1 cellular context compared by ENCODE assay signal in genomic region chr14:49880267-49881064, GRCh38.
TF ChIP-seq lines count a peak whose summit lies in the region.

No MANE protein-coding gene starts in this region.

TF ChIP-seq in HEK293, 187 proteins besides CTCF, POLR2A, EP300 and RAD21 (continued from another document and continues in another):
- peak; percentile 99 for TF ChIP-seq PRDM6 (tag by site-specific recombination; IDR thresholded peaks at IDR 0.05)
- peak; percentile 91 for TF ChIP-seq PRDM4 (tag by site-specific recombination; IDR thresholded peaks at IDR 0.05)
- peak; percentile 56; the same call in 1 of the 2 replicates for TF ChIP-seq TSHZ1 (tag by site-specific recombination; IDR thresholded peaks at IDR 0.05; ENCODE audit: borderline replicate concordance)
- TF ChIP-seq ZNF510 (tag by site-specific recombination; IDR thresholded peaks at IDR 0.05; ENCODE audit: insufficient replicate concordance) = peak; percentile 2
- peak; percentile 40; the same call in 1 of the 2 replicates for TF ChIP-seq ZNF366 (tag by site-specific recombination; conservative IDR thresholded peaks at IDR 0.05)
- TF ChIP-seq ZBTB17 (tag by site-specific recombination; IDR thresholded peaks at IDR 0.05) = 0 out of 2 replicates have a peak, but pooled peaks have one; percentile 24
- TF ChIP-seq ZNF843 (tag by site-specific recombination; IDR thresholded peaks at IDR 0.05) = peak; percentile 96
- no peak for TF ChIP-seq ZNF555 (tag by site-specific recombination; conservative IDR thresholded peaks at IDR 0.05)
- 0 out of 2 replicates have a peak, but pooled peaks have one; percentile 28 for TF ChIP-seq KLF8 (tag by site-specific recombination; IDR thresholded peaks at IDR 0.05)
- peak; percentile 65; the same call in 1 of the 2 replicates for TF ChIP-seq KLF7 (tag by site-specific recombination; IDR thresholded peaks at IDR 0.05; ENCODE audit: borderline replicate concordance)
- peak; percentile 97 for TF ChIP-seq SP7 (tag by site-specific recombination; IDR thresholded peaks at IDR 0.05)
- no peak for TF ChIP-seq ZBTB8A (tag by site-specific recombination; IDR thresholded peaks at IDR 0.05)
- TF ChIP-seq ZXDB (tag by site-specific recombination; IDR thresholded peaks at IDR 0.05) = peak; percentile 69
- TF ChIP-seq FEZF1 (tag by site-specific recombination; IDR thresholded peaks at IDR 0.05) = peak; percentile 87
- TF ChIP-seq ZFHX2 (tag by site-specific recombination; conservative IDR thresholded peaks at IDR 0.05) = no peak
- 0 out of 2 replicates have a peak, but pooled peaks have one; percentile 35 for TF ChIP-seq ZNF335 (tag by site-specific recombination; conservative IDR thresholded peaks at IDR 0.05)
- no peak for TF ChIP-seq ZFP37 (tag by site-specific recombination; IDR thresholded peaks at IDR 0.05)
- TF ChIP-seq MZF1 (tag by site-specific recombination; IDR thresholded peaks at IDR 0.05; ENCODE audit: borderline replicate concordance) = peak; percentile 64; the same call in 1 of the 2 replicates
- TF ChIP-seq BCL11A (tag by site-specific recombination; IDR thresholded peaks at IDR 0.05; ENCODE audit: low read depth) = peak; percentile 66; the same call in 1 of the 2 replicates
- 0 out of 2 replicates have a peak, but pooled peaks have one; percentile 40 for TF ChIP-seq TRIM28 (IDR thresholded peaks at IDR 0.05; ENCODE audit: borderline replicate concordance, low read length)
- TF ChIP-seq GLI2 (tag by site-specific recombination; IDR thresholded peaks at IDR 0.05; ENCODE audit: borderline replicate concordance, low read depth) = peak; percentile 85
- 0 out of 2 replicates have a peak, but pooled peaks have one; percentile 29 for TF ChIP-seq ZNF121 (tag by site-specific recombination; IDR thresholded peaks at IDR 0.05)
- TF ChIP-seq OVOL3 (tag by site-specific recombination; IDR thresholded peaks at IDR 0.05) = peak; percentile 79; the same call in 1 of the 2 replicates
- peak; percentile 83 for TF ChIP-seq ZNF561 (tag by site-specific recombination; IDR thresholded peaks at IDR 0.05; ENCODE audit: borderline replicate concordance)
- no peak for TF ChIP-seq ZSCAN18 (tag by site-specific recombination; IDR thresholded peaks at IDR 0.05)
- TF ChIP-seq ZNF660 (tag by site-specific recombination; IDR thresholded peaks at IDR 0.05) = peak; percentile 63; the same call in 1 of the 2 replicates
- peak; percentile 93 for TF ChIP-seq ZSCAN30 (tag by site-specific recombination; IDR thresholded peaks at IDR 0.05)
- TF ChIP-seq ZNF670 (tag by site-specific recombination; IDR thresholded peaks at IDR 0.05; ENCODE audit: low read depth) = no peak
- TF ChIP-seq KLF1 (tag by site-specific recombination; IDR thresholded peaks at IDR 0.05) = 0 out of 2 replicates have a peak, but pooled peaks have one; percentile 12
- TF ChIP-seq GLIS1 (tag by site-specific recombination; IDR thresholded peaks at IDR 0.05) = peak; percentile 86
- no peak for TF ChIP-seq ZNF155 (tag by site-specific recombination; IDR thresholded peaks at IDR 0.05)
- TF ChIP-seq ZNF518A (tag by site-specific recombination; conservative IDR thresholded peaks at IDR 0.05; ENCODE audit: low read depth) = 0 out of 2 replicates have a peak, but pooled peaks have one; percentile 19
- TF ChIP-seq HOXC10 (CRISPR knock-in tag; IDR thresholded peaks at IDR 0.05) = no peak
- TF ChIP-seq ZNF169 (tag by site-specific recombination; IDR thresholded peaks at IDR 0.05) = no peak
- 0 out of 2 replicates have a peak, but pooled peaks have one; percentile 44 for TF ChIP-seq ZEB2 (tag by site-specific recombination; IDR thresholded peaks at IDR 0.05)
- TF ChIP-seq YY1 (tag by site-specific recombination; IDR thresholded peaks at IDR 0.05) = no peak
- TF ChIP-seq WT1 (tag by site-specific recombination; IDR thresholded peaks at IDR 0.05) = peak; percentile 90
- TF ChIP-seq OSR2 (tag by site-specific recombination; IDR thresholded peaks at IDR 0.05) = peak; percentile 98
- TF ChIP-seq KLF10 (tag by site-specific recombination; IDR thresholded peaks at IDR 0.05) = peak; percentile 76
- no peak for TF ChIP-seq ZFP3 (tag by site-specific recombination; IDR thresholded peaks at IDR 0.05; ENCODE audit: low read depth)
- no peak for TF ChIP-seq ZNF138 (tag by site-specific recombination; IDR thresholded peaks at IDR 0.05; ENCODE audit: borderline replicate concordance)
- TF ChIP-seq ZNF114 (tag by site-specific recombination; IDR thresholded peaks at IDR 0.05) = no peak
- TF ChIP-seq ZNF132 (tag by site-specific recombination; IDR thresholded peaks at IDR 0.05; ENCODE audit: borderline replicate concordance) = no peak
- peak; percentile 41; the same call in 1 of the 2 replicates for TF ChIP-seq ZBTB20 (tag by site-specific recombination; IDR thresholded peaks at IDR 0.05)
- peak; percentile 64 for TF ChIP-seq ZNF629 (tag by site-specific recombination; IDR thresholded peaks at IDR 0.05)
- peak; percentile 67; the same call in 1 of the 2 replicates for TF ChIP-seq TCF7L2 (IDR thresholded peaks at IDR 0.05; ENCODE audit: borderline replicate concordance, low read depth, low read length)
- TF ChIP-seq ZNF19 (tag by site-specific recombination; IDR thresholded peaks at IDR 0.05; ENCODE audit: low read depth) = no peak
- no peak for TF ChIP-seq ZNF792 (tag by site-specific recombination; IDR thresholded peaks at IDR 0.05)
- TF ChIP-seq ZNF221 (tag by site-specific recombination; IDR thresholded peaks at IDR 0.05; ENCODE audit: borderline replicate concordance) = no peak
- peak; percentile 67 for TF ChIP-seq ZNF596 (tag by site-specific recombination; IDR thresholded peaks at IDR 0.05)
- no peak for TF ChIP-seq PRDM1 (tag by site-specific recombination; IDR thresholded peaks at IDR 0.05)
- peak; percentile 62; the same call in 1 of the 2 replicates for TF ChIP-seq ZIC2 (tag by site-specific recombination; IDR thresholded peaks at IDR 0.05)
- no peak for TF ChIP-seq ZNF184 (tag by site-specific recombination; IDR thresholded peaks at IDR 0.05)
- TF ChIP-seq ZBTB1 (tag by site-specific recombination; IDR thresholded peaks at IDR 0.05) = 0 out of 2 replicates have a peak, but pooled peaks have one; percentile 24
- no peak for TF ChIP-seq IKZF3 (tag by site-specific recombination; IDR thresholded peaks at IDR 0.05)
- TF ChIP-seq ZBTB44 (tag by site-specific recombination; IDR thresholded peaks at IDR 0.05) = peak; percentile 80
- TF ChIP-seq SALL2 (tag by site-specific recombination; IDR thresholded peaks at IDR 0.05; ENCODE audit: borderline replicate concordance) = no peak
